14 cellular contexts compared by ENCODE assay signal in the genomic region with DNA sequence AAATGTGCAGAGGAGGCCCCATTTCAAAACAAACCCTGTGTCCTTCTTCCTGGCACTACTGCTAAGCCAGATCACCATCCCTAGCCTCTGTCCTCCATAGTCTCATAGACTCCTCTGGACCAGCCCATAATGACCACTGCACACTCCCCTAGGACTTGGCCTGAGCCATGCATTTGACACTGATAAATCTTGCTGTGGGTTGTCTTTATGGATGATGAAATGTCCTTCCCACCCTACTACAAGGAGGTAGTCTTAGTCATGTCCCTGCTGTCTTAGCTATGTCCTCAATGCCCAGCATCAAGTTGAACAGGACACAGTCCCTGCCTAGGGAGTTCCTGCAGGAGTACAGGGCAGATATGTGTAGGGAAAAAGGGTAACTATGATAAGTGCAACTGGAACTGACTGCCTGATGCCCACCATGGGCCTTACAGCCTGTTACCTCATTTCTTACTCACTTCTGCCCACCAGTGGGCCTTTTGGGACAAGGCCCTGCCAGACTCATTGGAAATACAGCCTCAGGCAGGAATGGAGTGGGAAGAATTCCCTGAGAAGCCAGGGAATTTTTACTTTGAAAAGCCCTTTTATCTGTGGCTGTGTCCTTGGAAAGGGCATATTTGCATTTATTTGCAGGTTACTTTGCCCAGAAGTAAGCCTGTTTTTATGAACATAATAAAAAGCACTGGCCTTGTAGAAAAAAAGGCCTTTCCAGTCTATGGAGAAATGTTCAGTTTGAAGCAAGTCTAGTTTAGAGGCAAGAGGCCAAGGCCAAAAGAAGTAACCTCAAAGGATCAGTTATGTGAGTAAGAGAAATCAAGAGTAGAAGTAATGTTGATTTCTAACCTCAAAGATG.
DNase-seq lines count a peak whose midpoint lies in the region; ATAC-seq and TF ChIP-seq lines count a peak whose summit lies in the region.
"Had no signal": no experiment of that assay in that cellular context is flagged by ENCODE, and none has a peak within 500 bp of the region (broad histone marks: within the 10 kb centered on the region; RNA-seq: fewer than 3 reads in every experiment).

No MANE protein-coding gene starts in this region.

- H3K27ac Mint-ChIP-seq in HFFc6 = no peak overlapping the region
- H3K27ac Mint-ChIP-seq: CD8-positive, alpha-beta memory T cell had no signal

- peak; percentile 64 for TF ChIP-seq CTCF in AG09309 (IDR thresholded peaks at IDR 0.05; ENCODE audit: control insufficient read depth, insufficient read depth, low read depth, low read length, missing control alignments)
- peak; percentile 72 for TF ChIP-seq CTCF in HFFc6 (IDR thresholded peaks at IDR 0.05)
- peak in 5 of 7 experiments; percentile 18 to 44 (median 31) for TF ChIP-seq CTCF in body of pancreas (IDR thresholded peaks at IDR 0.05)

- intact Hi-C loops in body of pancreas (cut with DNase I) = no loop called here

- DNase-seq in AG09309 (ENCODE audit: low read depth) (no peak), HFFc6 (peak; percentile 33), body of pancreas (peak in 1 of 4 donors; percentile 21), left kidney (ENCODE audit: low read depth, low spot score) (peak; percentile 53), DMS153 treated with DMSO at 0.1 percent for 48 hours (lab: John Stamatoyannopoulos, UW; ENCODE audit: unreplicated experiment) (no peak), NCI-H2081 treated with DMSO at 0.1 percent for 48 hours (lab: John Stamatoyannopoulos, UW) (no peak), T-helper 1 cell (no peak)
- DNase-seq: activated T-cell treated with anti-CD3 and anti-CD28 coated beads, Interleukin-2, amount 50 U/mL, for 4 hours; CD8-positive, alpha-beta memory T cell; effector CD4-positive, alpha-beta T cell; HCEC 1CT; NCI-H2171 treated with DMSO at 0.1 percent for 48 hours had no signal

- no peaks in the 10 kb centered on the region for H3K36me3 ChIP-seq in body of pancreas (replicated peaks in 1 of 2; ENCODE audit: insufficient read depth in 1 of 2, low read depth in 2 of 2)
- H3K36me3 ChIP-seq: thyroid gland had no signal

- H3K9me3 ChIP-seq in body of pancreas = no peaks in the 10 kb centered on the region
- H3K9me3 ChIP-seq: thyroid gland had no signal

- no peaks in the 10 kb centered on the region for H3K9me3 Mint-ChIP-seq in HFFc6
- H3K9me3 Mint-ChIP-seq: activated T-cell treated with anti-CD3 and anti-CD28 coated beads, Interleukin-2, amount 50 U/mL, for 4 hours had no signal

- no peak for TF ChIP-seq POLR2A in body of pancreas (IDR thresholded peaks at IDR 0.05)

- no peak overlapping the region for H3K4me3 ChIP-seq in AG09309 (ENCODE audit: control insufficient read depth, low read depth, low read length)
- H3K4me3 ChIP-seq in body of pancreas = no peak overlapping the region
- H3K4me3 ChIP-seq: thyroid gland had no signal

- H3K27ac ChIP-seq in body of pancreas = no peak overlapping the region
- H3K27ac ChIP-seq: thyroid gland had no signal

- peaks cover 31% of the 10 kb centered on the region for H3K4me1 Mint-ChIP-seq in HFFc6 (ENCODE audit: low read depth)
- H3K4me1 Mint-ChIP-seq: CD8-positive, alpha-beta memory T cell had no signal

- peak; percentile 38 for ATAC-seq in body of pancreas
- ATAC-seq in GM19463 (IDR thresholded peaks at IDR 0.05; ENCODE audit: unreplicated experiment) = no peak
- ATAC-seq: activated T-cell treated with anti-CD3 and anti-CD28 coated beads, Interleukin-2, amount 50 U/mL, for 4 hours had no signal

- H3K4me3 Mint-ChIP-seq in HFFc6 = no peak overlapping the region
- H3K4me3 Mint-ChIP-seq: activated T-cell treated with anti-CD3 and anti-CD28 coated beads, Interleukin-2, amount 50 U/mL, for 4 hours; CD8-positive, alpha-beta memory T cell had no signal

- no peaks in the 10 kb centered on the region for H3K27me3 Mint-ChIP-seq in HFFc6 (ENCODE audit: insufficient read depth)

- no peaks in the 10 kb centered on the region for H3K36me3 Mint-ChIP-seq in HFFc6 (ENCODE audit: low read depth)
- H3K36me3 Mint-ChIP-seq: CD8-positive, alpha-beta memory T cell had no signal

- no peaks in the 10 kb centered on the region for H3K27me3 ChIP-seq in body of pancreas
- H3K27me3 ChIP-seq: thyroid gland had no signal

- peaks cover 5% of the 10 kb centered on the region for H3K4me1 ChIP-seq in body of pancreas
- H3K4me1 ChIP-seq: thyroid gland had no signal

Comparison
In these comparisons a context has a peak if more than half of its experiments do, and no peak if none do; other contexts are left out.
1. DNase-seq: peak in HFFc6 (single experiment) and left kidney (single experiment); none in AG09309 (single experiment), DMS153 treated with DMSO at 0.1 percent for 48 hours (single experiment), NCI-H2081 treated with DMSO at 0.1 percent for 48 hours (single experiment) and T-helper 1 cell (0 of 5).
2. Peak in every context shown above with its lines, with median percentiles within 50 percentile points of each other: CTCF ChIP-seq.